Comparison of ENCODE assay signal across 17 cellular contexts in genomic region chr18:66156946-66157687, GRCh38.
"Had no signal": no experiment of that assay in that cellular context is flagged by ENCODE, and none has a peak within 500 bp of the region (broad histone marks: within the 10 kb centered on the region; RNA-seq: fewer than 3 reads in every experiment).

No MANE protein-coding gene starts in this region.

- H3K36me3 Mint-ChIP-seq: activated naive CD4-positive, alpha-beta T cell treated with anti-CD3 and anti-CD28 coated beads, Interleukin-2, amount 10 ng/mL, durations not matched to agents 7 days and 5 days had no signal

- H3K27me3 ChIP-seq: cardiac muscle cell, foreskin keratinocyte, heart right ventricle, tibial nerve, vagina had no signal

- H3K4me1 ChIP-seq: foreskin keratinocyte, heart right ventricle, left ventricle myocardium inferior, tibial nerve, vagina had no signal

- H3K27me3 Mint-ChIP-seq: activated B cell treated with CpG ODN at 0.5 μM for 24 hours; activated CD4-positive, alpha-beta T cell treated with anti-CD3 and anti-CD28 coated beads, Interleukin-2, amount 10 ng/mL, durations not matched to agents 24 days and 14 days; activated naive CD4-positive, alpha-beta T cell treated with anti-CD3 and anti-CD28 coated beads, Interleukin-2, amount 10 ng/mL, durations not matched to agents 7 days and 5 days; progenitor cell of endocrine pancreas had no signal

- H3K9me3 ChIP-seq: heart right ventricle, left ventricle myocardium inferior, tibial nerve, vagina had no signal

- ATAC-seq: foreskin keratinocyte, heart right ventricle, right cardiac atrium had no signal

- H3K9me3 Mint-ChIP-seq: activated B cell treated with CpG ODN at 0.5 μM for 24 hours; activated CD4-positive, alpha-beta T cell treated with anti-CD3 and anti-CD28 coated beads, Interleukin-2, amount 10 ng/mL, durations not matched to agents 24 days and 14 days; nephron had no signal

- H3K27ac Mint-ChIP-seq: activated B cell treated with CpG ODN at 0.5 μM for 24 hours; activated CD4-positive, alpha-beta T cell treated with anti-CD3 and anti-CD28 coated beads, Interleukin-2, amount 10 ng/mL, durations not matched to agents 24 days and 14 days; activated naive CD4-positive, alpha-beta T cell treated with anti-CD3 and anti-CD28 coated beads, Interleukin-2, amount 10 ng/mL, durations not matched to agents 7 days and 5 days; activated T-helper 2 cell treated with anti-CD3 and anti-CD28 coated beads, Interferon-gamma antibody, Interleukin-2, Interleukin-4, amounts not matched to agents 10 μg/mL and 5 μg/mL and 100 μg/mL, durations not matched to agents 14 hours and 24 hours and 36 hours; nephron; progenitor cell of endocrine pancreas had no signal

- H3K27ac ChIP-seq: cardiac muscle cell, foreskin keratinocyte, heart right ventricle, left ventricle myocardium inferior, tibial nerve, vagina had no signal

- H3K4me1 Mint-ChIP-seq: activated B cell treated with CpG ODN at 0.5 μM for 24 hours; activated CD4-positive, alpha-beta T cell treated with anti-CD3 and anti-CD28 coated beads, Interleukin-2, amount 10 ng/mL, durations not matched to agents 24 days and 14 days; activated naive CD4-positive, alpha-beta T cell treated with anti-CD3 and anti-CD28 coated beads, Interleukin-2, amount 10 ng/mL, durations not matched to agents 7 days and 5 days; nephron had no signal

- DNase-seq: activated B cell treated with CpG ODN at 0.5 μM for 24 hours; activated CD4-positive, alpha-beta T cell treated with anti-CD3 and anti-CD28 coated beads, Interleukin-2, amount 10 ng/mL, durations not matched to agents 24 days and 14 days; activated naive CD4-positive, alpha-beta T cell treated with anti-CD3 and anti-CD28 coated beads, Interleukin-2, amount 10 ng/mL, durations not matched to agents 7 days and 5 days; activated T-cell treated with anti-CD3 and anti-CD28 coated beads for 4 hours; foreskin keratinocyte; heart right ventricle; left ventricle myocardium inferior; mesendoderm; occipital lobe; right cardiac atrium; small intestine had no signal

- H3K4me3 Mint-ChIP-seq: activated B cell treated with CpG ODN at 0.5 μM for 24 hours; activated CD4-positive, alpha-beta T cell treated with anti-CD3 and anti-CD28 coated beads, Interleukin-2, amount 10 ng/mL, durations not matched to agents 24 days and 14 days; activated naive CD4-positive, alpha-beta T cell treated with anti-CD3 and anti-CD28 coated beads, Interleukin-2, amount 10 ng/mL, durations not matched to agents 7 days and 5 days; nephron had no signal

- H3K36me3 ChIP-seq: cardiac muscle cell, heart right ventricle, left ventricle myocardium inferior, tibial nerve, vagina had no signal

- H3K4me3 ChIP-seq: cardiac muscle cell, heart right ventricle, left ventricle myocardium inferior, tibial nerve, vagina had no signal
